In genomic region chr21:31872072-31872451, GRCh38 we compare ENCODE assay signal across 10 cellular contexts. TPM values are rescaled to one million over a fixed set of nuclear protein-coding genes. Genes with fewer than 3 reads are reported as not detected.
DNase-seq lines count a peak whose midpoint lies in the region; ATAC-seq and TF ChIP-seq lines count a peak whose summit lies in the region.
"Had no signal": no experiment of that assay in that cellular context is flagged by ENCODE, and none has a peak within 500 bp of the region (broad histone marks: within the 10 kb centered on the region; RNA-seq: fewer than 3 reads in every experiment).

No MANE protein-coding gene starts in this region.

- TF ChIP-seq CTCF in GM23338 (conservative IDR thresholded peaks at IDR 0.05; ENCODE audit: low read depth in 2 of 2) (no peak), WERI-Rb-1 (IDR thresholded peaks at IDR 0.05; ENCODE audit: low read depth, low read length) (no peak), sigmoid colon (IDR thresholded peaks at IDR 0.05) (no peak), ascending aorta (IDR thresholded peaks at IDR 0.05) (no peak)

- H3K9me3 ChIP-seq in WERI-Rb-1 (ENCODE audit: severe bottlenecking) (no peaks in the 10 kb centered on the region), iPS-15b (ENCODE audit: control insufficient read depth, insufficient read depth, low read length) (no peaks in the 10 kb centered on the region), sigmoid colon (no peaks in the 10 kb centered on the region), ascending aorta (no peaks in the 10 kb centered on the region)

- H3K27me3 ChIP-seq in GM23338 (ENCODE audit: insufficient read depth) (peaks cover 42% of the 10 kb centered on the region), WERI-Rb-1 (ENCODE audit: insufficient read depth, low read depth, severe bottlenecking) (no peaks in the 10 kb centered on the region), iPS-15b (ENCODE audit: control insufficient read depth, insufficient read depth, low read length) (peaks cover 25% of the 10 kb centered on the region), sigmoid colon (peaks cover 0 to 21% (median 21%) of the 10 kb centered on the region in 3 donors), ascending aorta (peaks cover 4% of the 10 kb centered on the region)

- H3K36me3 ChIP-seq in GM23338 (ENCODE audit: insufficient read depth): no peaks in the 10 kb centered on the region
- peaks cover 22% of the 10 kb centered on the region for H3K36me3 ChIP-seq in WERI-Rb-1
- no peaks in the 10 kb centered on the region for H3K36me3 ChIP-seq in iPS-15b (ENCODE audit: control insufficient read depth, insufficient read depth, low read length)
- H3K36me3 ChIP-seq in sigmoid colon: no peaks in the 10 kb centered on the region
- H3K36me3 ChIP-seq in ascending aorta: no peaks in the 10 kb centered on the region

- peak overlapping the region; percentile 86 for H3K4me3 Mint-ChIP-seq in GM23338

- H3K4me3 ChIP-seq in GM23338: peak overlapping the region; percentile 85
- H3K4me3 ChIP-seq in WERI-Rb-1 (ENCODE audit: low read depth, low read length): peak overlapping the region; percentile 88
- H3K4me3 ChIP-seq in iPS-15b (ENCODE audit: low read depth, low read length): peak overlapping the region; percentile 78
- H3K4me3 ChIP-seq in sigmoid colon: peak overlapping the region in 3 of 4 donors; percentile 48 to 71 (median 67)
- peak overlapping the region in 1 of 2 donors; percentile 85 for H3K4me3 ChIP-seq in ascending aorta

- peak overlapping the region; percentile 86 for H2AFZ ChIP-seq in GM23338

- intact Hi-C loops in sigmoid colon (cut with DNase I) (no loop called here), ascending aorta (cut with DNase I) (no loop called here)

- no peak overlapping the region; the same call in 1 of the 2 replicates for H3K27ac Mint-ChIP-seq in GM23338

- H3K36me3 Mint-ChIP-seq in GM23338 (ENCODE audit: low read depth): peaks cover 11% of the 10 kb centered on the region

- peaks cover 4% of the 10 kb centered on the region; the same call in 1 of the 2 replicates for H3F3A ChIP-seq in GM23338 (replicated peaks; ENCODE audit: low read depth)

- H3K27ac ChIP-seq in GM23338 (ENCODE audit: low read depth) (no peak overlapping the region), WERI-Rb-1 (no peak overlapping the region; the same call in 1 of the 2 replicates), sigmoid colon (peak overlapping the region in 3 of 4 donors; percentile 59 to 74 (median 71)), ascending aorta (no peak overlapping the region)

- peaks cover 12% of the 10 kb centered on the region for H3K79me2 ChIP-seq in GM23338 (replicated peaks; ENCODE audit: insufficient read depth)

- H3K27me3 Mint-ChIP-seq in GM23338 (ENCODE audit: insufficient read depth, low read depth, poor library complexity): peaks cover 34% of the 10 kb centered on the region

- WGBS in sigmoid colon, 2 donors: 2 to 4% methylated on average over 12 of the region's 12 CpGs

- H4K20me1 ChIP-seq in GM23338 (replicated peaks; ENCODE audit: insufficient read depth): peaks cover 3% of the 10 kb centered on the region; the same call in 1 of the 2 replicates

- H3K4me1 Mint-ChIP-seq in GM23338: peaks cover 30% of the 10 kb centered on the region

- TF ChIP-seq POLR2A in sigmoid colon (IDR thresholded peaks at IDR 0.05): no peak

- H3K9ac ChIP-seq in iPS-15b (ENCODE audit: low read depth, low read length): no peak overlapping the region

- no peaks in the 10 kb centered on the region for H3K9me2 ChIP-seq in GM23338 (ENCODE audit: insufficient read depth)

- ATAC-seq in GM23338: no peak
- no peak for ATAC-seq in GM21381 (IDR thresholded peaks at IDR 0.05; ENCODE audit: unreplicated experiment)
- ATAC-seq: HCT116 had no signal

- H3K9me3 Mint-ChIP-seq in GM23338: peaks cover 7% of the 10 kb centered on the region

- H3K4me2 ChIP-seq in GM23338: peak overlapping the region; percentile 78

- peaks cover 37% of the 10 kb centered on the region for H3K4me1 ChIP-seq in GM23338 (ENCODE audit: insufficient read depth)
- peaks cover 6% of the 10 kb centered on the region for H3K4me1 ChIP-seq in iPS-15b (ENCODE audit: control insufficient read depth, insufficient read depth, low read length)
- H3K4me1 ChIP-seq in sigmoid colon: peaks cover 0 to 39% (median 30%) of the 10 kb centered on the region in 4 donors
- peaks cover 14 to 26% of the 10 kb centered on the region in 2 donors for H3K4me1 ChIP-seq in ascending aorta

- DNase-seq in GM23338 (ENCODE audit: low spot score) (peak; percentile 32), WERI-Rb-1 (no peak), sigmoid colon (no peak), ascending aorta (ENCODE audit: low spot score in 2 of 2) (no peak), AG08396 (ENCODE audit: low spot score) (no peak), pons (ENCODE audit: low spot score) (no peak)
- DNase-seq: stimulated activated CD4-positive, alpha-beta T cell treated with anti-CD3 and anti-CD28 coated beads, Interleukin-1b, Interleukin-23, amount 100 ng/mL, for 48 hours had no signal

- no peak for TF ChIP-seq EP300 in sigmoid colon (IDR thresholded peaks at IDR 0.05)

TF ChIP-seq in GM23338, 12 proteins besides CTCF, POLR2A, EP300 and RAD21:
- TF ChIP-seq JUNB (IDR thresholded peaks at IDR 0.05; ENCODE audit: unreplicated experiment) (no peak), NANOG (IDR thresholded peaks at IDR 0.05; ENCODE audit: borderline replicate concordance) (no peak), ZNF462 (CRISPR knock-in tag; IDR thresholded peaks at IDR 0.05) (no peak), CREB1 (CRISPR knock-in tag; IDR thresholded peaks at IDR 0.05; ENCODE audit: low read depth) (no peak), EZH2 (IDR thresholded peaks at IDR 0.05; ENCODE audit: low read depth, unreplicated experiment) (no peak)

RNA-seq across cellular contexts. Expression of gene HUNK, which starts 0.8 kb away (rescaled TPM):
- total RNA-seq in GM23338 (2014; rRNA removed; shearing (Covaris generic)): 5.1 and 14.8 TPM in 2 replicates
- polyA plus RNA-seq in GM23338 (2016; fragmentation: Nextera tagmentation; extraction: Ambion mirVana) (1.6 and 2.9 TPM in 2 replicates), sigmoid colon (1 to 10 TPM; 1.2 to 2.6 (median 2.1) TPM)
- total RNA-seq in sigmoid colon (1 to 10 TPM in 2 of 4 donors, under 1 TPM in 2; 0.71 to 1.9 (median 1.1) TPM), ascending aorta (0.64 TPM)

Comparison
In these comparisons a context has a peak if more than half of its experiments do, and no peak if none do; other contexts are left out.
1. H3K27ac ChIP-seq: peak in sigmoid colon (3 of 4); none in GM23338 (single experiment), WERI-Rb-1 (single experiment) and ascending aorta (0 of 2).